Comparison of ENCODE assay signal across 1 cellular context in genomic region chr1:223710179-223711133, GRCh38.
TF ChIP-seq lines count a peak whose summit lies in the region.

No MANE protein-coding gene starts in this region.

TF ChIP-seq in K562, 482 proteins besides CTCF, POLR2A, EP300 and RAD21 (continues in another document):
- TF ChIP-seq RHOXF2B (CRISPR knock-in tag; conservative IDR thresholded peaks at IDR 0.05), result no peak
- TF ChIP-seq NFE2 (IDR thresholded peaks at IDR 0.05; ENCODE audit: low read depth), result peak; percentile 32; the same call in 1 of the 2 replicates
- no peak for TF ChIP-seq SMC3 (conservative IDR thresholded peaks at IDR 0.05; ENCODE audit: insufficient read depth, low read depth, low read length)
- TF ChIP-seq SLC30A9 (CRISPR knock-in tag; IDR thresholded peaks at IDR 0.05), result no peak
- TF ChIP-seq ERF (CRISPR knock-in tag; IDR thresholded peaks at IDR 0.05), result no peak
- no peak for TF ChIP-seq ARID4B (CRISPR knock-in tag; IDR thresholded peaks at IDR 0.05)
- no peak for TF ChIP-seq RFX5 (IDR thresholded peaks at IDR 0.05; ENCODE audit: low read depth, low read length)
- TF ChIP-seq NR3C1 (CRISPR knock-in tag; IDR thresholded peaks at IDR 0.05), result no peak
- TF ChIP-seq HMBOX1 (IDR thresholded peaks at IDR 0.05), result no peak
- no peak for TF ChIP-seq THRA (IDR thresholded peaks at IDR 0.05)
- no peak for TF ChIP-seq PPARD (CRISPR knock-in tag; IDR thresholded peaks at IDR 0.05)
- no peak for TF ChIP-seq FOXJ3 (CRISPR knock-in tag; IDR thresholded peaks at IDR 0.05)
- TF ChIP-seq, protein P1, sequence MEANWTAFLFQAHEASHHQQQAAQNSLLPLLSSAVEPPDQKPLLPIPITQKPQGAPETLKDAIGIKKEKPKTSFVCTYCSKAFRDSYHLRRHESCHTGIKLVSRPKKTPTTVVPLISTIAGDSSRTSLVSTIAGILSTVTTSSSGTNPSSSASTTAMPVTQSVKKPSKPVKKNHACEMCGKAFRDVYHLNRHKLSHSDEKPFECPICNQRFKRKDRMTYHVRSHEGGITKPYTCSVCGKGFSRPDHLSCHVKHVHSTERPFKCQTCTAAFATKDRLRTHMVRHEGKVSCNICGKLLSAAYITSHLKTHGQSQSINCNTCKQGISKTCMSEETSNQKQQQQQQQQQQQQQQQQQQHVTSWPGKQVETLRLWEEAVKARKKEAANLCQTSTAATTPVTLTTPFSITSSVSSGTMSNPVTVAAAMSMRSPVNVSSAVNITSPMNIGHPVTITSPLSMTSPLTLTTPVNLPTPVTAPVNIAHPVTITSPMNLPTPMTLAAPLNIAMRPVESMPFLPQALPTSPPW (CRISPR knock-in tag; IDR thresholded peaks at IDR 0.05), result peak; percentile 28; the same call in 1 of the 2 replicates
- peak; percentile 28; the same call in 1 of the 2 replicates for TF ChIP-seq STAT5A (IDR thresholded peaks at IDR 0.05; ENCODE audit: borderline replicate concordance, low read length)
- no peak for TF ChIP-seq ZNF408 (CRISPR knock-in tag; IDR thresholded peaks at IDR 0.05; ENCODE audit: low read depth)
- TF ChIP-seq, protein P2, sequence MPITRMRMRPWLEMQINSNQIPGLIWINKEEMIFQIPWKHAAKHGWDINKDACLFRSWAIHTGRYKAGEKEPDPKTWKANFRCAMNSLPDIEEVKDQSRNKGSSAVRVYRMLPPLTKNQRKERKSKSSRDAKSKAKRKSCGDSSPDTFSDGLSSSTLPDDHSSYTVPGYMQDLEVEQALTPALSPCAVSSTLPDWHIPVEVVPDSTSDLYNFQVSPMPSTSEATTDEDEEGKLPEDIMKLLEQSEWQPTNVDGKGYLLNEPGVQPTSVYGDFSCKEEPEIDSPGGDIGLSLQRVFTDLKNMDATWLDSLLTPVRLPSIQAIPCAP (CRISPR knock-in tag; IDR thresholded peaks at IDR 0.05; ENCODE audit: borderline replicate concordance), result no peak
- TF ChIP-seq SP1 (CRISPR knock-in tag; IDR thresholded peaks at IDR 0.05), result no peak
- TF ChIP-seq MTF1 (CRISPR knock-in tag; IDR thresholded peaks at IDR 0.05; ENCODE audit: borderline replicate concordance), result no peak
- TF ChIP-seq MCM3 (IDR thresholded peaks at IDR 0.05), result no peak
- no peak for TF ChIP-seq NEUROD1 (IDR thresholded peaks at IDR 0.05; ENCODE audit: borderline replicate concordance, low read depth, low read length, partially characterized antibody)
- TF ChIP-seq BACH1 (tag; IDR thresholded peaks at IDR 0.05), result no peak
- TF ChIP-seq, protein P3, sequence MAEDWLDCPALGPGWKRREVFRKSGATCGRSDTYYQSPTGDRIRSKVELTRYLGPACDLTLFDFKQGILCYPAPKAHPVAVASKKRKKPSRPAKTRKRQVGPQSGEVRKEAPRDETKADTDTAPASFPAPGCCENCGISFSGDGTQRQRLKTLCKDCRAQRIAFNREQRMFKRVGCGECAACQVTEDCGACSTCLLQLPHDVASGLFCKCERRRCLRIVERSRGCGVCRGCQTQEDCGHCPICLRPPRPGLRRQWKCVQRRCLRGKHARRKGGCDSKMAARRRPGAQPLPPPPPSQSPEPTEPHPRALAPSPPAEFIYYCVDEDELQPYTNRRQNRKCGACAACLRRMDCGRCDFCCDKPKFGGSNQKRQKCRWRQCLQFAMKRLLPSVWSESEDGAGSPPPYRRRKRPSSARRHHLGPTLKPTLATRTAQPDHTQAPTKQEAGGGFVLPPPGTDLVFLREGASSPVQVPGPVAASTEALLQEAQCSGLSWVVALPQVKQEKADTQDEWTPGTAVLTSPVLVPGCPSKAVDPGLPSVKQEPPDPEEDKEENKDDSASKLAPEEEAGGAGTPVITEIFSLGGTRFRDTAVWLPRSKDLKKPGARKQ (CRISPR knock-in tag; IDR thresholded peaks at IDR 0.05), result no peak
- TF ChIP-seq ESRRB (CRISPR knock-in tag; IDR thresholded peaks at IDR 0.05; ENCODE audit: borderline replicate concordance), result no peak
- 0 out of 2 replicates have a peak, but pooled peaks have one; percentile 20 for TF ChIP-seq PML (IDR thresholded peaks at IDR 0.05; ENCODE audit: low read length)
- TF ChIP-seq, protein P4, sequence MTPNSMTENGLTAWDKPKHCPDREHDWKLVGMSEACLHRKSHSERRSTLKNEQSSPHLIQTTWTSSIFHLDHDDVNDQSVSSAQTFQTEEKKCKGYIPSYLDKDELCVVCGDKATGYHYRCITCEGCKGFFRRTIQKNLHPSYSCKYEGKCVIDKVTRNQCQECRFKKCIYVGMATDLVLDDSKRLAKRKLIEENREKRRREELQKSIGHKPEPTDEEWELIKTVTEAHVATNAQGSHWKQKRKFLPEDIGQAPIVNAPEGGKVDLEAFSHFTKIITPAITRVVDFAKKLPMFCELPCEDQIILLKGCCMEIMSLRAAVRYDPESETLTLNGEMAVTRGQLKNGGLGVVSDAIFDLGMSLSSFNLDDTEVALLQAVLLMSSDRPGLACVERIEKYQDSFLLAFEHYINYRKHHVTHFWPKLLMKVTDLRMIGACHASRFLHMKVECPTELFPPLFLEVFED (CRISPR knock-in tag; conservative IDR thresholded peaks at IDR 0.05), result no peak
- TF ChIP-seq ZNF133 (CRISPR knock-in tag; IDR thresholded peaks at IDR 0.05), result no peak
- TF ChIP-seq MTA3 (IDR thresholded peaks at IDR 0.05; ENCODE audit: borderline replicate concordance), result no peak
- no peak for TF ChIP-seq TSHZ1 (CRISPR knock-in tag; IDR thresholded peaks at IDR 0.05)
- peak; percentile 52 for TF ChIP-seq SMARCA4 (IDR thresholded peaks at IDR 0.05)
- TF ChIP-seq ZNF583 (CRISPR knock-in tag; IDR thresholded peaks at IDR 0.05), result no peak
- no peak for TF ChIP-seq ZFP91 (CRISPR knock-in tag; IDR thresholded peaks at IDR 0.05)
- TF ChIP-seq GATAD2A (IDR thresholded peaks at IDR 0.05), result no peak
- TF ChIP-seq HNRNPLL (IDR thresholded peaks at IDR 0.05; ENCODE audit: low read depth, low read length, poor library complexity, severe bottlenecking), result no peak
- peak; percentile 83 for TF ChIP-seq PRDM10 (IDR thresholded peaks at IDR 0.05; ENCODE audit: partially characterized antibody)
- TF ChIP-seq, protein P5, sequence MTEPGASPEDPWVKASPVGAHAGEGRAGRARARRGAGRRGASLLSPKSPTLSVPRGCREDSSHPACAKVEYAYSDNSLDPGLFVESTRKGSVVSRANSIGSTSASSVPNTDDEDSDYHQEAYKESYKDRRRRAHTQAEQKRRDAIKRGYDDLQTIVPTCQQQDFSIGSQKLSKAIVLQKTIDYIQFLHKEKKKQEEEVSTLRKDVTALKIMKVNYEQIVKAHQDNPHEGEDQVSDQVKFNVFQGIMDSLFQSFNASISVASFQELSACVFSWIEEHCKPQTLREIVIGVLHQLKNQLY (CRISPR knock-in tag; conservative IDR thresholded peaks at IDR 0.05), result no peak
